18 cellular contexts compared by ENCODE assay signal in genomic region chr3:177314897-177315296, GRCh38.
DNase-seq lines count a peak whose midpoint lies in the region; ATAC-seq, FAIRE-seq and TF ChIP-seq lines count a peak whose summit lies in the region.
"Had no signal": no experiment of that assay in that cellular context is flagged by ENCODE, and none has a peak within 500 bp of the region (broad histone marks: within the 10 kb centered on the region; RNA-seq: fewer than 3 reads in every experiment).

No MANE protein-coding gene starts in this region.

- no peak; a peak in 1 of 4 replicates for TF ChIP-seq EP300 in GM12878 (IDR thresholded peaks at IDR 0.05; ENCODE audit: borderline replicate concordance in 1 of 2, control insufficient read depth in 1 of 2, low read depth in 2 of 2, low read length in 2 of 2)

- no peaks in the 10 kb centered on the region for H4K20me1 ChIP-seq in GM12878 (ENCODE audit: control insufficient read depth, insufficient read depth)

- H3K9me3 Mint-ChIP-seq in activated CD4-positive, alpha-beta T cell treated with anti-CD3 and anti-CD28 coated beads for 36 hours (ENCODE audit: low read depth) = peaks cover 12% of the 10 kb centered on the region
- H3K9me3 Mint-ChIP-seq in activated CD4-positive, alpha-beta T cell treated with anti-CD3 and anti-CD28 coated beads, Interleukin-2, amount 10 ng/mL, durations not matched to agents 7 days and 5 days = peaks cover 17% of the 10 kb centered on the region

- no peak for TF ChIP-seq POLR2A in GM12878 (IDR thresholded peaks at IDR 0.05; ENCODE audit: low read depth, low read length)

- no peak overlapping the region for H3K27ac Mint-ChIP-seq in activated CD4-positive, alpha-beta T cell treated with anti-CD3 and anti-CD28 coated beads for 36 hours
- H3K27ac Mint-ChIP-seq in activated CD4-positive, alpha-beta T cell treated with anti-CD3 and anti-CD28 coated beads, Interleukin-2, amount 10 ng/mL, durations not matched to agents 7 days and 5 days = no peak overlapping the region
- H3K27ac Mint-ChIP-seq: CD4-positive, alpha-beta T cell; T-cell; type B pancreatic cell had no signal

- no peak overlapping the region for H2AFZ ChIP-seq in GM12878 (ENCODE audit: control insufficient read depth, low read depth, low read length)

- H3K27me3 Mint-ChIP-seq in activated CD4-positive, alpha-beta T cell treated with anti-CD3 and anti-CD28 coated beads for 36 hours = peaks cover 3% of the 10 kb centered on the region
- no peaks in the 10 kb centered on the region for H3K27me3 Mint-ChIP-seq in activated CD4-positive, alpha-beta T cell treated with anti-CD3 and anti-CD28 coated beads, Interleukin-2, amount 10 ng/mL, durations not matched to agents 7 days and 5 days
- H3K27me3 Mint-ChIP-seq: CD4-positive, alpha-beta T cell; T-cell; type B pancreatic cell had no signal

- CTCF ChIA-PET in activated CD4-positive, alpha-beta T cell treated with anti-CD3 and anti-CD28 coated beads for 36 hours (lab: Charles Lee) = interaction anchor here (1.8 kb wide), 1 partner anchor 46 kb away, joined by 4 read pairs; no protein-coding TSS in a partner anchor
- CTCF ChIA-PET in activated CD4-positive, alpha-beta T cell treated with anti-CD3 and anti-CD28 coated beads, Interleukin-2, amount 10 ng/mL, durations not matched to agents 7 days and 5 days (lab: Charles Lee) = no interaction called here
- CTCF ChIA-PET in GM12878 (lab: Yijun Ruan, JAX) = no interaction called here

- WGBS in GM12878 (ENCODE audit: insufficient coverage, insufficient replicate concordance, low lambda C conversion rate, missing lambda C conversion rate) = 62% methylated on average over 3 of the region's 3 CpGs

- peaks cover 9% of the 10 kb centered on the region for H3K4me1 ChIP-seq in GM12878 (ENCODE audit: control insufficient read depth, insufficient read depth, low read length)
- H3K4me1 ChIP-seq: esophagus muscularis mucosa had no signal

- no peak overlapping the region for H3K4me3 ChIP-seq in GM12878
- H3K4me3 ChIP-seq: esophagus muscularis mucosa, spleen had no signal

- peaks cover 12% of the 10 kb centered on the region for H3K36me3 Mint-ChIP-seq in activated CD4-positive, alpha-beta T cell treated with anti-CD3 and anti-CD28 coated beads for 36 hours (ENCODE audit: low read depth)
- peaks cover 7% of the 10 kb centered on the region for H3K36me3 Mint-ChIP-seq in activated CD4-positive, alpha-beta T cell treated with anti-CD3 and anti-CD28 coated beads, Interleukin-2, amount 10 ng/mL, durations not matched to agents 7 days and 5 days (ENCODE audit: low read depth)
- H3K36me3 Mint-ChIP-seq: type B pancreatic cell had no signal

- peak; percentile 72 for ATAC-seq in activated CD4-positive, alpha-beta T cell treated with anti-CD3 and anti-CD28 coated beads for 36 hours
- ATAC-seq in GM21619 (IDR thresholded peaks at IDR 0.05; ENCODE audit: unreplicated experiment) = peak; percentile 47
- peak; percentile 51 for ATAC-seq in HG03175 (IDR thresholded peaks at IDR 0.05; ENCODE audit: unreplicated experiment)
- peak; percentile 73 for ATAC-seq in GM12878
- ATAC-seq: T-cell had no signal

- in situ Hi-C loops in GM12878 (cut with MboI) = no loop called here

- no peaks in the 10 kb centered on the region for H3K79me2 ChIP-seq in GM12878 (ENCODE audit: control insufficient read depth, insufficient read depth, low read length)

- H3K27me3 ChIP-seq in GM12878 (replicated peaks in 1 of 2; ENCODE audit: control insufficient read depth in 2 of 2, insufficient read depth in 2 of 2, low read length in 1 of 2) = no peaks in the 10 kb centered on the region
- H3K27me3 ChIP-seq: esophagus muscularis mucosa, spleen had no signal

- peak overlapping the region; percentile 9; the same call in 1 of the 2 replicates for H3K27ac ChIP-seq in GM12878 (ENCODE audit: control insufficient read depth, insufficient read depth)
- H3K27ac ChIP-seq: esophagus muscularis mucosa, spleen had no signal

- SMC1A ChIA-PET in GM12878 (lab: Charles Lee; ENCODE audit: uncharacterized antibody, unreplicated experiment) = interaction anchor here (1.4 kb wide), 1 partner anchor 172 kb away, joined by 3 read pairs; no protein-coding TSS in a partner anchor

- FAIRE-seq in GM12878 (lab: Jason Lieb, UNC) = no peak
- FAIRE-seq: colon had no signal

- RAD21 ChIA-PET in GM12878 (lab: Charles Lee; ENCODE audit: unreplicated experiment) = no interaction called here

- peak overlapping the region; percentile 4; the same call in 1 of the 2 replicates for H3K4me2 ChIP-seq in GM12878 (ENCODE audit: control insufficient read depth, insufficient read depth)

- POLR2A ChIA-PET in activated CD4-positive, alpha-beta T cell treated with anti-CD3 and anti-CD28 coated beads for 36 hours (lab: Charles Lee) = no interaction called here
- POLR2A ChIA-PET in activated CD4-positive, alpha-beta T cell treated with anti-CD3 and anti-CD28 coated beads, Interleukin-2, amount 10 ng/mL, durations not matched to agents 7 days and 5 days (lab: Charles Lee) = no interaction called here
- POLR2A ChIA-PET in GM12878 (lab: Charles Lee) = no interaction called here

- no peak for DNase-seq in activated CD4-positive, alpha-beta T cell treated with anti-CD3 and anti-CD28 coated beads for 36 hours
- DNase-seq in activated CD4-positive, alpha-beta T cell treated with anti-CD3 and anti-CD28 coated beads, Interleukin-2, amount 10 ng/mL, durations not matched to agents 7 days and 5 days = no peak
- DNase-seq in GM12878 (ENCODE audit: low read depth, low spot score) (no peak), NCI-H1048 (lab: John Stamatoyannopoulos, UW) (no peak), amygdala (lab: John Stamatoyannopoulos, UW) (no peak)
- DNase-seq in NK-92 treated with Interleukin-12 subunit alpha and Interleukin-12 subunit beta, amount 100 ng/mL, for 24 hours (lab: John Stamatoyannopoulos, UW) = no peak
- DNase-seq: 8988T; activated CD4-positive, alpha-beta T cell treated with anti-CD3 and anti-CD28 coated beads, Interleukin-2, amount 50 U/mL, for 4 hours; CD4-positive, alpha-beta T cell; GF-D8; NCI-H2171 treated with DMSO at 0.1 percent for 48 hours; spleen; T-cell had no signal

- TF ChIP-seq CTCF in GM12878 (IDR thresholded peaks at IDR 0.05 in 2 of 3, conservative IDR thresholded peaks at IDR 0.05 in 1 of 3; ENCODE audit: control insufficient read depth in 2 of 3, extremely low read depth in 1 of 3, insufficient read depth in 1 of 3, low read depth in 3 of 3, low read length in 3 of 3) = no peak

- intact Hi-C loops in activated CD4-positive, alpha-beta T cell treated with anti-CD3 and anti-CD28 coated beads for 36 hours (cut with DNase I, micrococcal nuclease) = loop anchor here (1.0 to 5.0 kb wide), 3 partner anchors 45 to 472 kb away; no protein-coding TSS in a partner anchor
- intact Hi-C loops in GM12878 (cut with micrococcal nuclease; ENCODE audit: unreplicated experiment) = loop anchor here (5.0 kb wide), 1 partner anchor 118 kb away; the partner anchor contains the start of gene TBL1XR1

- TF ChIP-seq RAD21 in GM12878 (IDR thresholded peaks at IDR 0.05; ENCODE audit: insufficient read depth, low read depth, low read length) = no peak

- no peak overlapping the region for H3K4me3 Mint-ChIP-seq in activated CD4-positive, alpha-beta T cell treated with anti-CD3 and anti-CD28 coated beads for 36 hours
- H3K4me3 Mint-ChIP-seq in activated CD4-positive, alpha-beta T cell treated with anti-CD3 and anti-CD28 coated beads, Interleukin-2, amount 10 ng/mL, durations not matched to agents 7 days and 5 days = no peak overlapping the region
- H3K4me3 Mint-ChIP-seq: CD4-positive, alpha-beta T cell; T-cell; type B pancreatic cell had no signal

- H3K9ac ChIP-seq in GM12878 (ENCODE audit: control insufficient read depth, insufficient read depth, low read length) = no peak overlapping the region

- H3K36me3 ChIP-seq in GM12878 (ENCODE audit: control insufficient read depth in 2 of 2, insufficient read depth in 2 of 2, low read length in 1 of 2) = no peaks in the 10 kb centered on the region
- H3K36me3 ChIP-seq: esophagus muscularis mucosa, spleen had no signal

- peaks cover 7% of the 10 kb centered on the region; the same call in 2 of the 3 replicates for H3K9me3 ChIP-seq in GM12878 (replicated peaks; ENCODE audit: control insufficient read depth, insufficient read depth, low read length)

- H3K4me1 Mint-ChIP-seq in activated CD4-positive, alpha-beta T cell treated with anti-CD3 and anti-CD28 coated beads for 36 hours = peaks cover 23% of the 10 kb centered on the region
- H3K4me1 Mint-ChIP-seq in activated CD4-positive, alpha-beta T cell treated with anti-CD3 and anti-CD28 coated beads, Interleukin-2, amount 10 ng/mL, durations not matched to agents 7 days and 5 days = peaks cover 21% of the 10 kb centered on the region

- BruUV-seq in GM12878 (replicated peaks; lab: Mats Ljungman, UMichigan) = no TSS peak

TF ChIP-seq in GM12878, 131 proteins besides CTCF, POLR2A, EP300 and RAD21 (continues in another document):
- no peak for TF ChIP-seq LARP7 (IDR thresholded peaks at IDR 0.05)
- peak; percentile 56; the same call in 1 of the 2 replicates for TF ChIP-seq MEF2A (IDR thresholded peaks at IDR 0.05; ENCODE audit: insufficient read depth, low read depth, low read length)
- TF ChIP-seq FOXM1 (IDR thresholded peaks at IDR 0.05; ENCODE audit: low read depth, low read length) = peak; percentile 69; the same call in 1 of the 2 replicates
- no peak for TF ChIP-seq FOXK2 (IDR thresholded peaks at IDR 0.05)
- no peak for TF ChIP-seq USF2 (IDR thresholded peaks at IDR 0.05; ENCODE audit: borderline replicate concordance, low read depth, low read length)
- TF ChIP-seq RBBP5 (conservative IDR thresholded peaks at IDR 0.05) = no peak
- no peak for TF ChIP-seq MTA3 (IDR thresholded peaks at IDR 0.05; ENCODE audit: borderline replicate concordance, low read length)
- TF ChIP-seq RB1 (IDR thresholded peaks at IDR 0.05; ENCODE audit: borderline replicate concordance) = no peak
- peak; percentile 31; the same call in 1 of the 2 replicates for TF ChIP-seq CBX5 (IDR thresholded peaks at IDR 0.05; ENCODE audit: low read depth)
